13 cellular contexts compared by ENCODE assay signal in genomic region chr3:168034152-168034928, GRCh38.
DNase-seq lines count a peak whose midpoint lies in the region; ATAC-seq and TF ChIP-seq lines count a peak whose summit lies in the region.
"Had no signal": no experiment of that assay in that cellular context is flagged by ENCODE, and none has a peak within 500 bp of the region (broad histone marks: within the 10 kb centered on the region; RNA-seq: fewer than 3 reads in every experiment).

No MANE protein-coding gene starts in this region.

- H3K4me1 ChIP-seq in mesodermal cell (ENCODE audit: control insufficient read depth, insufficient read depth, low read length, poor library complexity, severe bottlenecking), result no peaks in the 10 kb centered on the region
- H3K4me1 ChIP-seq: uterus had no signal

- WGBS in mesodermal cell (ENCODE audit: insufficient coverage in 2 of 2), 2 experiments, result 78 to 91% methylated on average over 3 to 5 of the region's 5 CpGs

- CTCF ChIA-PET in HEK293T (lab: Yijun Ruan, JAX), result no interaction called here

- no peak overlapping the region for H3K4me3 ChIP-seq in epithelial cell of esophagus (ENCODE audit: low read length)
- H3K4me3 ChIP-seq in mesodermal cell (ENCODE audit: extremely low read depth, insufficient read depth, low read length, poor library complexity, severe bottlenecking), result no peak overlapping the region
- H3K4me3 ChIP-seq: esophagus squamous epithelium, GM12878, uterus had no signal

- H3K27ac ChIP-seq in mesodermal cell (ENCODE audit: low read depth, low read length, severe bottlenecking), result peak overlapping the region; percentile 43
- H3K27ac ChIP-seq: esophagus squamous epithelium, uterus had no signal

- peaks cover 67% of the 10 kb centered on the region for H3K36me3 ChIP-seq in mesodermal cell (ENCODE audit: control insufficient read depth, insufficient read depth, low read length)
- H3K36me3 ChIP-seq: uterus had no signal

- POLR2A ChIA-PET in HEK293T (lab: Yijun Ruan, JAX), result no interaction called here

- ATAC-seq in GM18502 (IDR thresholded peaks at IDR 0.05; ENCODE audit: poor library complexity, unreplicated experiment) (no peak), HG02970 (IDR thresholded peaks at IDR 0.05; ENCODE audit: low FRiP score, unreplicated experiment) (no peak)
- ATAC-seq: CD8-positive, alpha-beta T cell; GM12878 had no signal

- no peaks in the 10 kb centered on the region for H3K9me3 ChIP-seq in mesodermal cell (ENCODE audit: control insufficient read depth, low read length)
- H3K9me3 ChIP-seq: esophagus squamous epithelium, uterus had no signal

- DNase-seq in AG20443 (ENCODE audit: low spot score) (peak; percentile 70), OCI-M2 (lab: John Stamatoyannopoulos, UW; ENCODE audit: unreplicated experiment) (peak; percentile 43), epithelial cell of esophagus (ENCODE audit: low read depth) (peak; percentile 13), HEK293T (ENCODE audit: extremely low spot score) (no peak)
- no peak for DNase-seq in effector CD4-positive, alpha-beta T cell
- DNase-seq: activated naive CD8-positive, alpha-beta T cell treated with anti-CD3 and anti-CD28 coated beads, Interleukin-2, amount 10 ng/mL, durations not matched to agents 7 days and 5 days; CD8-positive, alpha-beta T cell; esophagus squamous epithelium; uterus had no signal

- TF ChIP-seq CTCF in epithelial cell of esophagus (IDR thresholded peaks at IDR 0.05; ENCODE audit: insufficient read depth, low read depth, low read length, missing control alignments), result no peak

TF ChIP-seq in HEK293T, 16 proteins besides CTCF, POLR2A, EP300 and RAD21:
- TF ChIP-seq PKNOX1 (IDR thresholded peaks at IDR 0.05), result no peak
- TF ChIP-seq FOXA1 (IDR thresholded peaks at IDR 0.05), result no peak
- TF ChIP-seq BHLHE40 (IDR thresholded peaks at IDR 0.05; ENCODE audit: borderline replicate concordance), result no peak
- no peak for TF ChIP-seq ZNF384 (IDR thresholded peaks at IDR 0.05)
- TF ChIP-seq LEF1 (IDR thresholded peaks at IDR 0.05; ENCODE audit: borderline replicate concordance), result no peak
- TF ChIP-seq CTBP1 (IDR thresholded peaks at IDR 0.05; ENCODE audit: borderline replicate concordance), result no peak
- no peak for TF ChIP-seq ARNT (IDR thresholded peaks at IDR 0.05)
- TF ChIP-seq TARDBP (IDR thresholded peaks at IDR 0.05), result no peak
- TF ChIP-seq L3MBTL2 (conservative IDR thresholded peaks at IDR 0.05), result no peak
- no peak for TF ChIP-seq NFRKB (IDR thresholded peaks at IDR 0.05)

Comparison
In these comparisons a context has a peak if more than half of its experiments do, and no peak if none do; other contexts are left out.
1. DNase-seq: peak in AG20443 (single experiment), OCI-M2 (single experiment) and epithelial cell of esophagus (single experiment); none in effector CD4-positive, alpha-beta T cell (single experiment) and HEK293T (single experiment).